Comparison of ENCODE assay signal across 8 cellular contexts in the genomic region with DNA sequence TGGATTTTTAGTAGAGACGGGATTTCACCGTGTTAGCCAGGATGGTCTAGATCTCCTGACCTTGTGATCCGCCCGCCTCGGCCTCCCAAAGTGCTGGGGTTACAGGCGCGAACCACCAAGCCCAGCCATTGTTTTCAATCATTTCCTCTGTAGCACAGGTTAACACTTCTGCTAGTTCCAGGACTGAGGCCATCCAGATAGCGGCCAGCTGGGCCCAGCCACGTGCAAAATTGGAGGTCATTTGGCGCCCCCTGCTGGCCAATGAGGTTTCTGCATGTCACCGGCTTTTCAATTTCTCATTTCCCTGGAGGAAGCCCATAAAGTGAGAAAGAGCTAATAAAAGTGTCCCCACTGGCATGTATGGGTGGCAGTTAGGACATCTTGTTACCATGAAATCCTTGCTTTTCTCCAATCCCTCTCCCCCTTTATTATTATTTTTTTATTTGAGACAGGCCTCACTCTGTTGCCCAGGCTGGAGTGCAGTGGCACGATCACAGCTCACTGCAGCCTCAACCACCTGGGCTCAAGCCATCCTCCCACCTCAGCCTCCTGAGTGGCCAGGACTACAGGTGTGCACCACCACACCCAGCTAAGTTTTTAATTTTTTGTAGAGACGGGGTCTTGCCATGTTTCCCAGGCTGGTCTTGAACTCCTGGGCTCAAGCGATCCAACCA. TPM values are rescaled to one million over a fixed set of nuclear protein-coding genes. Genes with fewer than 3 reads are reported as not detected.
A peak's percentile ranks its signal among the peaks of the same experiment; 100 is the strongest.
DNase-seq lines count a peak whose midpoint lies in the region; ATAC-seq, FAIRE-seq and TF ChIP-seq lines count a peak whose summit lies in the region.
"Not testable (repeated sequence)": the region's sequence is repeated elsewhere in the genome, so short reads cannot be mapped to it uniquely, and the experiment has no call there.

No MANE protein-coding gene starts in this region.

- H3F3A ChIP-seq in MM.1S (ENCODE audit: insufficient read depth, low read length), result not testable (repeated sequence)

- not testable (repeated sequence) for H2AFZ ChIP-seq in MM.1S (ENCODE audit: low read length)

- not testable (repeated sequence) for H3K4me1 ChIP-seq in BE2C; MM.1S (ENCODE audit: low read length); endodermal cell (ENCODE audit: control insufficient read depth, insufficient read depth, low read length)

- not testable (repeated sequence) for H3K9me2 ChIP-seq in MM.1S (replicated peaks; ENCODE audit: insufficient read depth, low read length)

- TF ChIP-seq CTCF in BE2C (IDR thresholded peaks at IDR 0.05; ENCODE audit: low read depth, low read length) (peak; percentile 85), MM.1S (IDR thresholded peaks at IDR 0.05; ENCODE audit: low read length) (peak; percentile 76), endodermal cell (conservative IDR thresholded peaks at IDR 0.05) (peak; percentile 96)

- not testable (repeated sequence) for H3K4me3 ChIP-seq in BE2C (ENCODE audit: low read depth, low read length); MM.1S (ENCODE audit: low read length); endodermal cell (ENCODE audit: low read length)

- peak; percentile 77 for FAIRE-seq in RCC 7860 (lab: Jason Lieb, UNC)

- peaks cover 14% of the 10 kb centered on the region for H3K4me1 Mint-ChIP-seq in endodermal cell

- H3K9me3 ChIP-seq in BE2C; MM.1S (replicated peaks; ENCODE audit: insufficient read depth, low read length); endodermal cell (ENCODE audit: control insufficient read depth, low read length): not testable (repeated sequence)

- not testable (repeated sequence) for H3K79me2 ChIP-seq in MM.1S (ENCODE audit: low read length)

- not testable (repeated sequence) for H3K9me3 Mint-ChIP-seq in endodermal cell

- ATAC-seq in GM19455 (IDR thresholded peaks at IDR 0.05; ENCODE audit: unreplicated experiment), result peak; percentile 69

- H3K4me2 ChIP-seq in MM.1S (ENCODE audit: low read depth, low read length), result not testable (repeated sequence)

- H3K27me3 ChIP-seq in BE2C; endodermal cell (ENCODE audit: control insufficient read depth, insufficient read depth, low read length, poor library complexity, severe bottlenecking): not testable (repeated sequence)
- peaks cover 31% of the 10 kb centered on the region for H3K27me3 ChIP-seq in MM.1S (replicated peaks; ENCODE audit: insufficient read depth, low read length)

- H3K4me3 Mint-ChIP-seq in endodermal cell, result not testable (repeated sequence)

- DNase-seq in BE2C (peak; percentile 80), MM.1S (peak; percentile 75), RCC 7860 (ENCODE audit: low spot score) (peak; percentile 72), activated T-cell treated with anti-CD3 and anti-CD28 coated beads for 1 hour (ENCODE audit: low read depth) (peak; percentile 76), endodermal cell (peak; percentile 98), lung microvascular endothelial cell (ENCODE audit: low read depth in 2 of 2) (peak; percentile 72 to 86)
- DNase-seq in stimulated activated CD4-positive, alpha-beta T cell treated with anti-CD3 and anti-CD28 coated beads, TNF-alpha, amount 100 ng/mL, for 24 hours (ENCODE audit: low read depth in 3 of 3), result peak; percentile 63 to 74 (median 73)

- H3K9ac ChIP-seq in MM.1S (ENCODE audit: low read length); endodermal cell (ENCODE audit: extremely low read depth, low read length, poor library complexity, severe bottlenecking): not testable (repeated sequence)

- H3K36me3 ChIP-seq in BE2C; MM.1S (replicated peaks; ENCODE audit: insufficient read depth, low read length); endodermal cell (ENCODE audit: control insufficient read depth, insufficient read depth, low read length): not testable (repeated sequence)

- H3K27me3 Mint-ChIP-seq in endodermal cell (ENCODE audit: insufficient read depth), result not testable (repeated sequence)

- H3K27ac Mint-ChIP-seq in endodermal cell, result not testable (repeated sequence)

- WGBS in endodermal cell (ENCODE audit: insufficient coverage in 1 of 2, insufficient read length in 1 of 2), 2 experiments, result 47 to 54% methylated on average over 7 to 14 of the region's 14 CpGs

- H3K27ac ChIP-seq in MM.1S (ENCODE audit: low read length); endodermal cell (ENCODE audit: low read depth, low read length): not testable (repeated sequence)

- not testable (repeated sequence) for H3K36me3 Mint-ChIP-seq in endodermal cell (ENCODE audit: low read depth)

- H4K20me1 ChIP-seq in MM.1S (ENCODE audit: insufficient read depth, low read length), result not testable (repeated sequence)

RNA-seq across cellular contexts. Expression of gene CDC42EP4, which starts 58.2 kb away (rescaled TPM):
- 63.5 TPM for polyA plus RNA-seq in BE2C (2012; ENCODE audit: insufficient read depth, insufficient read length, low read depth)
- 10 to 100 TPM; 38.5 to 49.7 TPM for total RNA-seq in endodermal cell
- 57.7 TPM for polyA plus RNA-seq in endodermal cell (2013, experiment 1 of 2)
- polyA plus RNA-seq in endodermal cell (2013, experiment 2 of 2), result 49.6 TPM
- total RNA-seq in lung microvascular endothelial cell, result 3.8 and 7.2 TPM in 2 replicates
